29 cellular contexts compared by ENCODE assay signal in genomic region chr5:157993201-157993600, GRCh38.
DNase-seq lines count a peak whose midpoint lies in the region; ATAC-seq, FAIRE-seq and TF ChIP-seq lines count a peak whose summit lies in the region.
"Had no signal": no experiment of that assay in that cellular context is flagged by ENCODE, and none has a peak within 500 bp of the region (broad histone marks: within the 10 kb centered on the region; RNA-seq: fewer than 3 reads in every experiment).

No MANE protein-coding gene starts in this region.

- TF ChIP-seq CTCF in K562 (IDR thresholded peaks at IDR 0.05 in 2 of 3, conservative IDR thresholded peaks at IDR 0.05 in 1 of 3; ENCODE audit: insufficient read depth in 2 of 3, low read depth in 1 of 3, low read length in 3 of 3) = no peak
- no peak for TF ChIP-seq CTCF in mucosa of descending colon (IDR thresholded peaks at IDR 0.05)

- ATAC-seq in K562 (no peak), mucosa of descending colon (no peak)
- ATAC-seq: activated CD4-positive, CD25-positive, alpha-beta regulatory T cell treated with anti-CD3 and anti-CD28 coated beads, Interleukin-2, amount 50 U/mL, for 24 hours; activated naive CD8-positive, alpha-beta T cell treated with anti-CD3 and anti-CD28 coated beads, Interleukin-2, amount 50 U/mL, for 24 hours; activated T-cell treated with anti-CD3 and anti-CD28 coated beads, Interleukin-2, amount 50 U/mL, for 72 hours; effector memory CD8-positive, alpha-beta T cell; HepG2; pancreas; T-cell had no signal

- TF ChIP-seq POLR2A in K562 (conservative IDR thresholded peaks at IDR 0.05) = no peak

- POLR2A ChIA-PET in K562 (lab: Yijun Ruan, JAX) = interaction anchor here (1.0 kb wide), 1 partner anchor 21 kb away, joined by 4 read pairs; no protein-coding TSS in a partner anchor

- H3K4me1 ChIP-seq in SJCRH30 = peaks cover 20% of the 10 kb centered on the region
- no peaks in the 10 kb centered on the region for H3K4me1 ChIP-seq in K562 (replicated peaks in 1 of 2; ENCODE audit: control insufficient read depth in 2 of 2, insufficient read depth in 2 of 2, low read length in 2 of 2)
- H3K4me1 ChIP-seq in mucosa of descending colon (ENCODE audit: low read depth) = no peaks in the 10 kb centered on the region
- H3K4me1 ChIP-seq: HAP-1, pancreas had no signal

- H3K4me3 ChIP-seq in SJCRH30 (no peak overlapping the region), K562 (no peak overlapping the region), mucosa of descending colon (no peak overlapping the region)
- H3K4me3 ChIP-seq: cardiac muscle cell, HAP-1, pancreas, skin epidermis, upper lobe of left lung had no signal

- DNase-seq in SIG-M5 treated with dmso at 0.1 percent for 504 hours (lab: John Stamatoyannopoulos, UW; ENCODE audit: unreplicated experiment) = peak; percentile 30
- DNase-seq in SIG-M5 (lab: John Stamatoyannopoulos, UW) = no peak
- peak; percentile 32 to 71 for DNase-seq in SJCRH30
- no peak for DNase-seq in K562 (ENCODE audit: extremely low read depth in 1 of 4, low spot score in 3 of 4)
- DNase-seq in effector CD4-positive, alpha-beta T cell = no peak
- DNase-seq in COR-L47 (lab: John Stamatoyannopoulos, UW) = no peak
- no peak for DNase-seq in mucosa of descending colon
- no peak for DNase-seq in activated CD4-positive, alpha-beta T cell treated with anti-CD3 and anti-CD28 coated beads for 48 hours
- DNase-seq: activated CD4-positive, alpha-beta memory T cell treated with anti-CD3 and anti-CD28 coated beads for 36 hours; activated naive CD8-positive, alpha-beta T cell treated with anti-CD3 and anti-CD28 coated beads, Interleukin-2, amount 50 U/mL, for 24 hours; activated T-cell treated with anti-CD3 and anti-CD28 coated beads, Interleukin-2, amount 50 U/mL, for 72 hours; CD4-positive, alpha-beta T cell; cortex of kidney; effector memory CD8-positive, alpha-beta T cell; NCI-H1105 treated with DMSO at 0.1 percent for 48 hours; NCI-H187 treated with DMSO at 0.1 percent for 48 hours; pancreas; SHP77 treated with DMSO at 0.1 percent for 48 hours; stimulated activated naive CD4-positive, alpha-beta T cell; T-cell; upper lobe of left lung had no signal

- H3K9me3 ChIP-seq in SJCRH30 (replicated peaks) = no peaks in the 10 kb centered on the region
- no peaks in the 10 kb centered on the region for H3K9me3 ChIP-seq in K562 (replicated peaks; ENCODE audit: control insufficient read depth, insufficient read depth, low read depth, low read length)
- H3K9me3 ChIP-seq in mucosa of descending colon = no peaks in the 10 kb centered on the region
- H3K9me3 ChIP-seq: HAP-1, pancreas, upper lobe of left lung had no signal

- WGBS in K562 (ENCODE audit: insufficient coverage, low coverage, missing lambda C conversion rate) = 5% methylated on average over 2 of the region's 2 CpGs

- CTCF ChIA-PET in K562 (lab: Yijun Ruan, JAX; ENCODE audit: low intra/inter-chr PET ratio) = no interaction called here

- in situ Hi-C loops in K562 (cut with MboI) = no loop called here

- no peak overlapping the region for H2AFZ ChIP-seq in K562 (ENCODE audit: low read depth, low read length)

- H3K27me3 ChIP-seq in SJCRH30 (no peaks in the 10 kb centered on the region), K562 (ENCODE audit: control insufficient read depth in 2 of 2, insufficient read depth in 2 of 2, low read length in 2 of 2) (peaks cover 8 to 16% of the 10 kb centered on the region in 2 experiments; a peak in 4 of 5 replicates)
- H3K27me3 ChIP-seq: cardiac muscle cell, pancreas, upper lobe of left lung had no signal

- H3K9ac ChIP-seq in K562 (ENCODE audit: insufficient read depth in 1 of 2, low read depth in 2 of 2, low read length in 2 of 2) = no peak overlapping the region

- H3K36me3 ChIP-seq in SJCRH30 = no peaks in the 10 kb centered on the region
- no peaks in the 10 kb centered on the region for H3K36me3 ChIP-seq in K562 (ENCODE audit: control insufficient read depth, insufficient read depth, low read length)
- H3K36me3 ChIP-seq in mucosa of descending colon (ENCODE audit: low read depth) = no peaks in the 10 kb centered on the region
- H3K36me3 ChIP-seq: cardiac muscle cell, HAP-1, pancreas, upper lobe of left lung had no signal

- BruUV-seq in K562 (replicated peaks; lab: Mats Ljungman, UMichigan) = no TSS peak

- H3K4me2 ChIP-seq in K562 (ENCODE audit: insufficient read depth, low read length) = no peak overlapping the region

- no peak for TF ChIP-seq RAD21 in K562 (CRISPR knock-in tag; conservative IDR thresholded peaks at IDR 0.05 in 1 of 2, IDR thresholded peaks at IDR 0.05 in 1 of 2)

- H3K27ac ChIP-seq in SJCRH30 (no peak overlapping the region), K562 (ENCODE audit: extremely low read depth, low read depth, low read length) (no peak overlapping the region)
- H3K27ac ChIP-seq: cardiac muscle cell, pancreas, skin epidermis, upper lobe of left lung had no signal

- H4K20me1 ChIP-seq in K562 (replicated peaks; ENCODE audit: control insufficient read depth, insufficient read depth, low read length) = no peaks in the 10 kb centered on the region

- no peak for FAIRE-seq in K562 (lab: Jason Lieb, UNC)
- FAIRE-seq: astrocyte, GM12892, HepG2, pancreas, RCC 7860 had no signal

- H3K79me2 ChIP-seq in K562 (ENCODE audit: control insufficient read depth, insufficient read depth, low read length) = no peaks in the 10 kb centered on the region

- intact Hi-C loops in K562 (cut with micrococcal nuclease) = loop anchor here (10.0 kb wide), 1 partner anchor 138 kb away; the partner anchor contains the start of gene CLINT1
- intact Hi-C loops in mucosa of descending colon (cut with DNase I, micrococcal nuclease) = no loop called here

- H3K9me1 ChIP-seq in K562 (ENCODE audit: control insufficient read depth, insufficient read depth, low read length) = no peaks in the 10 kb centered on the region

- no peak for TF ChIP-seq EP300 in K562 (IDR thresholded peaks at IDR 0.05; ENCODE audit: low read length)

TF ChIP-seq in K562, 482 proteins besides CTCF, POLR2A, EP300 and RAD21:
- TF ChIP-seq SPI1 (IDR thresholded peaks at IDR 0.05; ENCODE audit: borderline replicate concordance, low read depth, low read length) (peak; percentile 69), NFRKB (IDR thresholded peaks at IDR 0.05; ENCODE audit: low read depth) (no peak)

Comparison
In these comparisons a context has a peak if more than half of its experiments do, and no peak if none do; other contexts are left out.
1. DNase-seq: peak in SIG-M5 treated with dmso at 0.1 percent for 504 hours (single experiment) and SJCRH30 (2 of 2); none in SIG-M5 (single experiment), K562 (0 of 4), effector CD4-positive, alpha-beta T cell (single experiment), COR-L47 (single experiment), mucosa of descending colon (0 of 3) and activated CD4-positive, alpha-beta T cell treated with anti-CD3 and anti-CD28 coated beads for 48 hours (single experiment).